ENCODE assay signal across 22 cellular contexts in genomic region chr12:54027442-54027786, GRCh38. TPM values are rescaled to one million over a fixed set of nuclear protein-coding genes. Genes with fewer than 3 reads are reported as not detected.
DNase-seq lines count a peak whose midpoint lies in the region; ATAC-seq and TF ChIP-seq lines count a peak whose summit lies in the region.
"Had no signal": no experiment of that assay in that cellular context is flagged by ENCODE, and none has a peak within 500 bp of the region (broad histone marks: within the 10 kb centered on the region; RNA-seq: fewer than 3 reads in every experiment).

No MANE protein-coding gene starts in this region.

- peaks cover 28% of the 10 kb centered on the region for H3K4me1 ChIP-seq in HUES6 (ENCODE audit: control insufficient read depth, insufficient read depth, low read length)
- peaks cover 72% of the 10 kb centered on the region for H3K4me1 ChIP-seq in adipocyte (ENCODE audit: control insufficient read depth, insufficient read depth, low read length)
- H3K4me1 ChIP-seq in tibial nerve = peaks cover 0 to 100% (median 32%) of the 10 kb centered on the region in 4 donors

- H3K9me3 ChIP-seq in HUES6 (ENCODE audit: control insufficient read depth, insufficient read depth, low read depth, low read length) (no peaks in the 10 kb centered on the region), adipocyte (ENCODE audit: control insufficient read depth, low read length) (no peaks in the 10 kb centered on the region), tibial nerve (no peaks in the 10 kb centered on the region)
- H3K9me3 ChIP-seq: thoracic aorta had no signal

- H3K27me3 ChIP-seq in HUES6 (ENCODE audit: control insufficient read depth, insufficient read depth, low read length) (peaks cover 100% of the 10 kb centered on the region), adipocyte (replicated peaks; ENCODE audit: control insufficient read depth, insufficient read depth, low read length) (no peaks in the 10 kb centered on the region), tibial nerve (peaks cover 0 to 50% of the 10 kb centered on the region in 2 donors)

- peaks cover 72% of the 10 kb centered on the region for H3K27me3 Mint-ChIP-seq in mesothelial cell of epicardium (ENCODE audit: low read depth)

- 52 to 59% methylated on average over 3 of the region's 3 CpGs for WGBS in tibial nerve, 2 donors

- H3K9me3 Mint-ChIP-seq in mesothelial cell of epicardium = no peaks in the 10 kb centered on the region
- H3K9me3 Mint-ChIP-seq: activated naive CD4-positive, alpha-beta T cell treated with anti-CD3 and anti-CD28 coated beads, Interleukin-2, amount 10 ng/mL, durations not matched to agents 7 days and 5 days; CD4-positive, alpha-beta T cell; stimulated activated naive B cell treated with anti-CD40 and anti-IgM and Interleukin-4, amounts not matched to agents 10 μg/mL and 1 μg/mL and 100 μg/mL, for 72 hours; T-helper 1 cell treated with Interleukin-12 subunit alpha and Interleukin-12 subunit beta and Interleukin-4 antibody, amounts not matched to agents 30 μg/mL and 1 μg/mL, for 36 hours had no signal

- no peaks in the 10 kb centered on the region for H3K36me3 Mint-ChIP-seq in mesothelial cell of epicardium
- H3K36me3 Mint-ChIP-seq: activated naive CD4-positive, alpha-beta T cell treated with anti-CD3 and anti-CD28 coated beads, Interleukin-2, amount 10 ng/mL, durations not matched to agents 7 days and 5 days; stimulated activated naive B cell treated with anti-CD40 and anti-IgM and Interleukin-4, amounts not matched to agents 10 μg/mL and 1 μg/mL and 100 μg/mL, for 72 hours had no signal

- ATAC-seq in HG03280 (IDR thresholded peaks at IDR 0.05; ENCODE audit: unreplicated experiment) = no peak
- ATAC-seq: stimulated activated naive B cell treated with anti-CD40 and anti-IgM and Interleukin-4, amounts not matched to agents 10 μg/mL and 1 μg/mL and 100 μg/mL, for 72 hours had no signal

- TF ChIP-seq EP300 in tibial nerve (IDR thresholded peaks at IDR 0.05) = no peak

- H3K4me3 Mint-ChIP-seq in mesothelial cell of epicardium = peak overlapping the region; percentile 73
- H3K4me3 Mint-ChIP-seq: activated naive CD4-positive, alpha-beta T cell treated with anti-CD3 and anti-CD28 coated beads, Interleukin-2, amount 10 ng/mL, durations not matched to agents 7 days and 5 days; T-helper 1 cell treated with Interleukin-12 subunit alpha and Interleukin-12 subunit beta and Interleukin-4 antibody, amounts not matched to agents 30 μg/mL and 1 μg/mL, for 36 hours had no signal

- peak overlapping the region; percentile 75 for H3K27ac Mint-ChIP-seq in mesothelial cell of epicardium
- H3K27ac Mint-ChIP-seq: activated naive CD4-positive, alpha-beta T cell treated with anti-CD3 and anti-CD28 coated beads, Interleukin-2, amount 10 ng/mL, durations not matched to agents 7 days and 5 days; CD4-positive, alpha-beta T cell; T-helper 1 cell treated with Interleukin-12 subunit alpha and Interleukin-12 subunit beta and Interleukin-4 antibody, amounts not matched to agents 30 μg/mL and 1 μg/mL, for 36 hours had no signal

- H3K27ac ChIP-seq in HUES6 (ENCODE audit: low read depth, low read length) (no peak overlapping the region), tibial nerve (peak overlapping the region; percentile 66 to 99 (median 84))
- H3K27ac ChIP-seq: KMS-11 had no signal

- H3K36me3 ChIP-seq in HUES6 (ENCODE audit: control insufficient read depth, insufficient read depth, low read length) (no peaks in the 10 kb centered on the region), adipocyte (ENCODE audit: control insufficient read depth, insufficient read depth, low read length, severe bottlenecking) (peaks cover 10% of the 10 kb centered on the region), tibial nerve (peaks cover 0 to 7% (median 0%) of the 10 kb centered on the region in 3 donors)

- peaks cover 73% of the 10 kb centered on the region for H3K4me1 Mint-ChIP-seq in mesothelial cell of epicardium

- DNase-seq in adipocyte (ENCODE audit: low read depth) = no peak
- DNase-seq in mesothelial cell of epicardium (ENCODE audit: low spot score in 2 of 2, unreplicated experiment in 2 of 2) = no peak
- DNase-seq in tibial nerve (ENCODE audit: low spot score in 2 of 2) = no peak
- DNase-seq in D341Med (ENCODE audit: low spot score) = no peak
- no peak for DNase-seq in T-helper 9 cell
- DNase-seq: activated CD4-positive, alpha-beta T cell treated with anti-CD3 and anti-CD28 coated beads for 48 hours; activated naive CD4-positive, alpha-beta T cell treated with anti-CD3 and anti-CD28 coated beads, Interleukin-2, amount 10 ng/mL, durations not matched to agents 7 days and 5 days; aorta; CD4-positive, alpha-beta T cell; central memory CD4-positive, alpha-beta T cell; glutamatergic neuron; small intestine; stimulated activated CD4-positive, alpha-beta T cell treated with anti-CD3 and anti-CD28 coated beads, Interleukin-2, amount 100 ng/mL, for 48 hours; stimulated activated naive B cell treated with anti-CD40 and anti-IgM and Interleukin-4, amounts not matched to agents 10 μg/mL and 1 μg/mL and 100 μg/mL, for 72 hours had no signal

- H3K9ac ChIP-seq in HUES6 (ENCODE audit: low read length) (peak overlapping the region; percentile 78), adipocyte (ENCODE audit: low read length) (peak overlapping the region; percentile 99)
- H3K9ac ChIP-seq: KMS-11 had no signal

- H3K4me3 ChIP-seq in HUES6 (ENCODE audit: low read depth, low read length) (peak overlapping the region; percentile 8; the same call in 1 of the 2 replicates), adipocyte (ENCODE audit: low read length) (peak overlapping the region; percentile 82), tibial nerve (no peak overlapping the region)

- TF ChIP-seq CTCF in mesothelial cell of epicardium (IDR thresholded peaks at IDR 0.05; ENCODE audit: unreplicated experiment) (no peak), tibial nerve (IDR thresholded peaks at IDR 0.05) (no peak)

- TF ChIP-seq POLR2A in tibial nerve (IDR thresholded peaks at IDR 0.05) = no peak

RNA-seq across cellular contexts. Expression of gene HOXC6, which starts 0.8 kb away (rescaled TPM):
- 15.5 to 17.4 TPM (median 16.3 TPM) in 3 replicates for total RNA-seq in mesothelial cell of epicardium
- total RNA-seq in tibial nerve = 10 to 100 TPM in 1 of 4 donors, 1 to 10 TPM in 3; 3.6 to 17.3 (median 7.2) TPM
- total RNA-seq: CD4-positive, alpha-beta T cell; dermis microvascular lymphatic vessel endothelial cell; lung microvascular endothelial cell; pulmonary artery endothelial cell; thoracic aorta had no signal

RNA-seq across cellular contexts. Expression of gene HOXC5, which starts 5.4 kb away (rescaled TPM):
- 28.7 to 33.8 TPM (median 29.3 TPM) in 3 replicates for total RNA-seq in mesothelial cell of epicardium
- 1 to 10 TPM; 1.4 to 2.7 (median 1.7) TPM for total RNA-seq in tibial nerve
- total RNA-seq: CD4-positive, alpha-beta T cell; dermis microvascular lymphatic vessel endothelial cell; lung microvascular endothelial cell; pulmonary artery endothelial cell had no signal

RNA-seq across cellular contexts. Expression of gene HOXC8, which starts 18.6 kb away (rescaled TPM):
- 4.9 to 5.9 TPM (median 5.5 TPM) in 3 replicates for total RNA-seq in mesothelial cell of epicardium
- total RNA-seq in tibial nerve = 1 to 10 TPM in 3 of 4 donors, under 1 TPM in 1; 0.98 to 2.3 (median 2.0) TPM
- total RNA-seq: CD4-positive, alpha-beta T cell; dermis microvascular lymphatic vessel endothelial cell; lung microvascular endothelial cell; pulmonary artery endothelial cell; thoracic aorta had no signal

RNA-seq across cellular contexts. Expression of gene HOXC4, which starts 26.2 kb away (rescaled TPM):
- 67.4 to 73.6 TPM (median 69.4 TPM) in 3 replicates for total RNA-seq in mesothelial cell of epicardium
- total RNA-seq in tibial nerve = 1 to 10 TPM; 2.7 to 8.1 (median 4.1) TPM
- total RNA-seq: CD4-positive, alpha-beta T cell; dermis microvascular lymphatic vessel endothelial cell; lung microvascular endothelial cell; pulmonary artery endothelial cell had no signal

RNA-seq across cellular contexts. Expression of gene HOXC9, which starts 27.5 kb away (rescaled TPM):
- total RNA-seq in mesothelial cell of epicardium = 1.1 to 2.0 TPM (median 1.6 TPM) in 3 replicates
- total RNA-seq in tibial nerve = 10 to 100 TPM in 1 of 4 donors, 1 to 10 TPM in 3; 4.4 to 10.5 (median 7.9) TPM
- total RNA-seq: CD4-positive, alpha-beta T cell; lung microvascular endothelial cell; pulmonary artery endothelial cell; thoracic aorta had no signal

Comparison
In these comparisons a context has a peak if more than half of its experiments do, and no peak if none do; other contexts are left out.
1. H3K4me3 ChIP-seq: peak in HUES6 (single experiment) and adipocyte (single experiment); none in tibial nerve (0 of 4).